12 cellular contexts compared by ENCODE assay signal in the genomic region with DNA sequence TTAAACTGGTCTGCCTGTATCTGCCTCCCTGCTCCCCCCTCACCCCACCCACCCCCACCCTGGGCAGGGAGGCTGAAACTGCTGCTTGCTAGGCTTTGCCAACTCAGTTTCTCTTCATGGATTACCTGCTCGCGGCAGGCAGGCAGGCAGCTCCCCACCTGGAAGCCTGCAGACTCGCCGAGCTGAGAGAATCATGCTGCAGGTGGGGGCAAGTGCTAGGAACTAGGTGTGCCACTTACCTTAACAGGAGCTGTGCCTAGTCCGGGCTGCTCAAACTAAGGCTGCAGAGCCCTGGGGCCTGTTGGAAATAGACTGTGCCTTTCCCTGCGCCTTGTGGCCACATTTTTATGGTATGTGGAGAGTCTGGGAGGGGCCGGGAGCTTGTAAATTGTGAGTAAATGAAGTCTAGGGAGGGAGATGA. TPM values are rescaled to one million over a fixed set of nuclear protein-coding genes. Genes with fewer than 3 reads are reported as not detected.
DNase-seq lines count a peak whose midpoint lies in the region; ATAC-seq, FAIRE-seq and TF ChIP-seq lines count a peak whose summit lies in the region.
"Had no signal": no experiment of that assay in that cellular context is flagged by ENCODE, and none has a peak within 500 bp of the region (broad histone marks: within the 10 kb centered on the region; RNA-seq: fewer than 3 reads in every experiment).

No MANE protein-coding gene starts in this region.

- no peak for DNase-seq in Jurkat, Clone E6-1 (ENCODE audit: low read depth, low spot score)
- DNase-seq in astrocyte (ENCODE audit: low read depth) = no peak
- peak; percentile 67 to 77 (median 75) for DNase-seq in mucosa of descending colon
- no peak for DNase-seq in caudate nucleus (lab: John Stamatoyannopoulos, UW)
- DNase-seq in sciatic nerve (ENCODE audit: low spot score) = no peak
- no peak for DNase-seq in tibial artery
- DNase-seq: amygdala, Caco-2, NCI-H2029 had no signal

- H3K4me1 Mint-ChIP-seq in astrocyte (ENCODE audit: low read depth, unreplicated experiment) = peaks cover 47% of the 10 kb centered on the region

- H3K27me3 ChIP-seq in BLaER1 = no peaks in the 10 kb centered on the region
- H3K27me3 ChIP-seq in astrocyte (ENCODE audit: insufficient read depth, low read length) = no peaks in the 10 kb centered on the region
- H3K27me3 ChIP-seq in tibial artery = no peaks in the 10 kb centered on the region

- H3K36me3 Mint-ChIP-seq in astrocyte (ENCODE audit: low read depth, unreplicated experiment) = peaks cover 4% of the 10 kb centered on the region

- H3K27ac Mint-ChIP-seq in astrocyte (ENCODE audit: unreplicated experiment) = no peak overlapping the region

- H2AFZ ChIP-seq in astrocyte (ENCODE audit: low read depth, low read length) = no peak overlapping the region

- H3K9me3 Mint-ChIP-seq in astrocyte (ENCODE audit: unreplicated experiment) = no peaks in the 10 kb centered on the region

- H3K4me1 ChIP-seq in BLaER1 (peaks cover 95% of the 10 kb centered on the region), astrocyte (ENCODE audit: insufficient read depth, low read length) (peaks cover 23% of the 10 kb centered on the region), mucosa of descending colon (ENCODE audit: low read depth) (peaks cover 80% of the 10 kb centered on the region), tibial artery (peaks cover 0 to 80% (median 57%) of the 10 kb centered on the region in 4 donors)

- peak overlapping the region; percentile 75 for H3K4me2 ChIP-seq in BLaER1
- H3K4me2 ChIP-seq in astrocyte (ENCODE audit: low read length) = no peak overlapping the region

- intact Hi-C loops in mucosa of descending colon (cut with DNase I, micrococcal nuclease) (no loop called here), sciatic nerve (cut with DNase I) (no loop called here), tibial artery (cut with DNase I; ENCODE audit: low total_unique reads) (no loop called here)

- H4K20me1 ChIP-seq in BLaER1 = peaks cover 99% of the 10 kb centered on the region
- H4K20me1 ChIP-seq in astrocyte (ENCODE audit: insufficient read depth, low read length) = peaks cover 93% of the 10 kb centered on the region

- no peaks in the 10 kb centered on the region for H3K27me3 Mint-ChIP-seq in astrocyte (ENCODE audit: low read depth, unreplicated experiment)

- peak overlapping the region; percentile 60 for H3K4me3 Mint-ChIP-seq in astrocyte (ENCODE audit: unreplicated experiment)

- H3K4me3 ChIP-seq in BLaER1 (no peak overlapping the region), astrocyte (ENCODE audit: insufficient read depth, low read depth, low read length) (no peak overlapping the region), mucosa of descending colon (no peak overlapping the region), tibial artery (no peak overlapping the region)
- peak overlapping the region; percentile 32 for H3K4me3 ChIP-seq in Jurkat, Clone E6-1 (ENCODE audit: low read length)

- no peaks in the 10 kb centered on the region for H3K9me3 ChIP-seq in BLaER1
- H3K9me3 ChIP-seq in astrocyte (ENCODE audit: insufficient read depth, low read depth, low read length) = no peaks in the 10 kb centered on the region
- H3K9me3 ChIP-seq in mucosa of descending colon = no peaks in the 10 kb centered on the region
- no peaks in the 10 kb centered on the region for H3K9me3 ChIP-seq in tibial artery
- H3K9me3 ChIP-seq: Caco-2 had no signal

- peaks cover 27% of the 10 kb centered on the region for H3K36me3 ChIP-seq in BLaER1
- no peaks in the 10 kb centered on the region for H3K36me3 ChIP-seq in astrocyte (ENCODE audit: insufficient read depth, low read length)
- no peaks in the 10 kb centered on the region for H3K36me3 ChIP-seq in mucosa of descending colon (ENCODE audit: low read depth)
- H3K36me3 ChIP-seq in tibial artery = no peaks in the 10 kb centered on the region

- ATAC-seq in mucosa of descending colon (peak; percentile 59), GM21423 (IDR thresholded peaks at IDR 0.05; ENCODE audit: unreplicated experiment) (no peak), sciatic nerve (no peak)

- no peak for TF ChIP-seq CTCF in astrocyte (IDR thresholded peaks at IDR 0.05; ENCODE audit: insufficient read depth, low read depth, low read length)
- TF ChIP-seq CTCF in mucosa of descending colon (IDR thresholded peaks at IDR 0.05) = no peak
- TF ChIP-seq CTCF in tibial artery (IDR thresholded peaks at IDR 0.05) = no peak

- peaks cover 89% of the 10 kb centered on the region for H3K79me2 ChIP-seq in astrocyte (ENCODE audit: insufficient read depth, low read length)

- H3K27ac ChIP-seq in BLaER1 = peak overlapping the region; percentile 59
- no peak overlapping the region for H3K27ac ChIP-seq in astrocyte (ENCODE audit: low read depth, low read length)
- no peak overlapping the region for H3K27ac ChIP-seq in caudate nucleus (ENCODE audit: low read depth, low read length)
- H3K27ac ChIP-seq in tibial artery = no peak overlapping the region

- FAIRE-seq in astrocyte (lab: Jason Lieb, UNC) = no peak
- FAIRE-seq: GM12891 had no signal

- H3K9ac ChIP-seq in BLaER1 (peak overlapping the region; percentile 15; the same call in 1 of the 2 replicates), astrocyte (ENCODE audit: low read length) (no peak overlapping the region)

RNA-seq across cellular contexts. Expression of a gene that starts 30.3 kb away (rescaled TPM):
- polyA plus RNA-seq in Jurkat, Clone E6-1 (2012; ENCODE audit: insufficient read depth, insufficient read length) = 21.7 TPM
- total RNA-seq in astrocyte (37.2 and 38.1 TPM in 2 replicates), mucosa of descending colon (100 to 1,000 TPM in 1 of 3 donors, 10 to 100 TPM in 2; 71.9 to 111 (median 94.5) TPM), sciatic nerve (29.8 TPM)

RNA-seq across cellular contexts. Expression of a gene that starts 47.8 kb away (rescaled TPM):
- 9.3 TPM for polyA plus RNA-seq in Jurkat, Clone E6-1 (2012; ENCODE audit: insufficient read depth, insufficient read length)
- total RNA-seq in astrocyte = 18.8 and 20.3 TPM in 2 replicates
- 1 to 10 TPM; 1.2 to 3.7 (median 1.6) TPM for total RNA-seq in mucosa of descending colon
- total RNA-seq in sciatic nerve = 0.40 TPM

RNA-seq across cellular contexts. Expression of a gene that starts 55.9 kb away (rescaled TPM):
- 77.2 TPM for polyA plus RNA-seq in Jurkat, Clone E6-1 (2012; ENCODE audit: insufficient read depth, insufficient read length)
- total RNA-seq in astrocyte = 43.7 and 48.3 TPM in 2 replicates
- 10 to 100 TPM in 1 of 3 donors, 1 to 10 TPM in 2; 5.8 to 22.3 (median 7.0) TPM for total RNA-seq in mucosa of descending colon
- 16.0 TPM for total RNA-seq in sciatic nerve

Comparison
In these comparisons a context has a peak if more than half of its experiments do, and no peak if none do; other contexts are left out.
1. DNase-seq: peak in mucosa of descending colon (3 of 3); none in Jurkat, Clone E6-1 (single experiment), astrocyte (single experiment), caudate nucleus (0 of 61), sciatic nerve (single experiment) and tibial artery (0 of 2).